In the genomic region with DNA sequence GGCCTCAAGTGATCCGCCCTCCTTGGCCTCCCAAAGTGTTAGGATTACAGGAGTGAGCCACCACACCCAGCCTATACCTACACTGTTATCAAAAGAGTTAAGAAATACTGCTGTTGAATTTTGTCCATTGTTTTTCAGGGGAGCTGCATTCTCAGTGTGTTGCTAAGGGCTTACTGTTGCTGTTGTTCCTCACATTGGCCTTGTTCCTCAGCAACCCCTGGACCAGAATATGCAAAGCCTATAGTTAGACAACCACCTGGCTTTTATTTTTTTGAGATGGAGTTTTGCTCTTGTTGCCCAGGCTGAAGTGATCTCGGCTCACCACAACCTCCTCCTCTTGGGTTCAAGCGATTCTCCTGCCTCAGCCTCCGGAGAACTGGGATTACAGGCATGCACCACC, we compare ENCODE assay signal across 23 cellular contexts. TPM values are rescaled to one million over a fixed set of nuclear protein-coding genes. Genes with fewer than 3 reads are reported as not detected.
DNase-seq lines count a peak whose midpoint lies in the region; ATAC-seq and TF ChIP-seq lines count a peak whose summit lies in the region.
"Had no signal": no experiment of that assay in that cellular context is flagged by ENCODE, and none has a peak within 500 bp of the region (broad histone marks: within the 10 kb centered on the region; RNA-seq: fewer than 3 reads in every experiment).

No MANE protein-coding gene starts in this region.

- no peaks in the 10 kb centered on the region for H3K27me3 ChIP-seq in CD4-positive, alpha-beta T cell (ENCODE audit: control insufficient read depth, insufficient read depth, low read length)
- H3K27me3 ChIP-seq: BLaER1 treated with 17β-estradiol and CSF1 and Interleukin-3, amounts not matched to agents 10 nM and 100 nM had no signal

- peaks cover 17% of the 10 kb centered on the region for H3K36me3 Mint-ChIP-seq in CD4-positive, alpha-beta T cell (ENCODE audit: low read depth)
- H3K36me3 Mint-ChIP-seq in progenitor cell of endocrine pancreas (ENCODE audit: insufficient read depth): peaks cover 10% of the 10 kb centered on the region

- DNase-seq in DMS53 (lab: John Stamatoyannopoulos, UW) (peak; percentile 15), DMS53 treated with DMSO at 0.1 percent for 48 hours (lab: John Stamatoyannopoulos, UW; ENCODE audit: unreplicated experiment) (no peak), NAMALWA (ENCODE audit: low spot score) (peak; percentile 50), mesenteric fat pad (ENCODE audit: low spot score) (peak; percentile 18), iPS-NIHi7 (ENCODE audit: extremely low spot score) (no peak), progenitor cell of endocrine pancreas (ENCODE audit: low spot score, unreplicated experiment) (no peak)
- DNase-seq in CD4-positive, alpha-beta T cell: no peak
- DNase-seq: AML-193; CD4-positive, alpha-beta memory T cell; CD8-positive, alpha-beta memory T cell; COR-L47; DMS 273 treated with DMSO at 0.1 percent for 48 hours; DMS153; DMS79; DND-41; EL; GDM1 had no signal

- no peak for ATAC-seq in CD4-positive, alpha-beta T cell (ENCODE audit: poor library complexity)
- ATAC-seq: A549, GM12878 had no signal

- H3K9me3 ChIP-seq in CD4-positive, alpha-beta T cell (ENCODE audit: control insufficient read depth, low read length): no peaks in the 10 kb centered on the region
- H3K9me3 ChIP-seq: A549; BLaER1 treated with 17β-estradiol and CSF1 and Interleukin-3, amounts not matched to agents 10 nM and 100 nM had no signal

- intact Hi-C loops in CD4-positive, alpha-beta T cell (cut with DNase I, micrococcal nuclease): no loop called here

- no peaks in the 10 kb centered on the region for H3K9me3 Mint-ChIP-seq in CD4-positive, alpha-beta T cell
- no peaks in the 10 kb centered on the region for H3K9me3 Mint-ChIP-seq in progenitor cell of endocrine pancreas (ENCODE audit: low read depth)
- H3K9me3 Mint-ChIP-seq: CD8-positive, alpha-beta memory T cell had no signal

- POLR2A ChIA-PET in CD4-positive, alpha-beta T cell (lab: Charles Lee): no interaction called here

- peaks cover 9% of the 10 kb centered on the region for H3K4me1 Mint-ChIP-seq in CD4-positive, alpha-beta T cell (ENCODE audit: low read depth)
- H3K4me1 Mint-ChIP-seq in progenitor cell of endocrine pancreas (ENCODE audit: low read depth): peaks cover 3% of the 10 kb centered on the region

- peak overlapping the region; percentile 25 for H3K4me3 Mint-ChIP-seq in CD4-positive, alpha-beta T cell
- no peak overlapping the region for H3K4me3 Mint-ChIP-seq in progenitor cell of endocrine pancreas (ENCODE audit: low read depth)
- H3K4me3 Mint-ChIP-seq: B cell; CD4-positive, alpha-beta memory T cell; CD8-positive, alpha-beta memory T cell had no signal

- no peak for TF ChIP-seq CTCF in CD4-positive, alpha-beta T cell (IDR thresholded peaks at IDR 0.05)
- no peak for TF ChIP-seq CTCF in progenitor cell of endocrine pancreas (IDR thresholded peaks at IDR 0.05; ENCODE audit: unreplicated experiment)

- no peak overlapping the region for H3K27ac ChIP-seq in CD4-positive, alpha-beta T cell (ENCODE audit: low read depth, low read length)
- H3K27ac ChIP-seq: 22Rv1; A549; BLaER1 treated with 17β-estradiol and CSF1 and Interleukin-3, amounts not matched to agents 10 nM and 100 nM; C4-2B had no signal

- no peak overlapping the region for H3K27ac Mint-ChIP-seq in CD4-positive, alpha-beta T cell
- H3K27ac Mint-ChIP-seq in progenitor cell of endocrine pancreas: no peak overlapping the region
- H3K27ac Mint-ChIP-seq: B cell; CD4-positive, alpha-beta memory T cell; CD8-positive, alpha-beta memory T cell had no signal

- CTCF ChIA-PET in CD4-positive, alpha-beta T cell (lab: Charles Lee): no interaction called here

- no peaks in the 10 kb centered on the region for H3K27me3 Mint-ChIP-seq in CD4-positive, alpha-beta T cell
- H3K27me3 Mint-ChIP-seq in progenitor cell of endocrine pancreas: no peaks in the 10 kb centered on the region
- H3K27me3 Mint-ChIP-seq: B cell; CD4-positive, alpha-beta memory T cell; CD8-positive, alpha-beta memory T cell had no signal

RNA-seq across cellular contexts. Expression of a gene that starts 4.7 kb away (rescaled TPM):
- total RNA-seq in CD4-positive, alpha-beta T cell: 10 to 100 TPM; 25.3 to 26.6 TPM
- total RNA-seq in mesenteric fat pad: 33.3 TPM
- 34.4 and 41.4 TPM in 2 replicates for total RNA-seq in progenitor cell of endocrine pancreas

RNA-seq across cellular contexts. Expression of a gene that starts 36.6 kb away (rescaled TPM):
- 1 to 10 TPM; 3.2 to 3.5 TPM for total RNA-seq in CD4-positive, alpha-beta T cell
- total RNA-seq in mesenteric fat pad (6.6 TPM), progenitor cell of endocrine pancreas (35.5 and 37.6 TPM in 2 replicates)

RNA-seq across cellular contexts. Expression of a gene that starts 54.6 kb away (rescaled TPM):
- under 1 TPM; 0.16 to 0.17 TPM for total RNA-seq in CD4-positive, alpha-beta T cell
- total RNA-seq in mesenteric fat pad (0.51 TPM), progenitor cell of endocrine pancreas (0.47 and 1.0 TPM in 2 replicates)

Comparison
In these comparisons a context has a peak if more than half of its experiments do, and no peak if none do; other contexts are left out.
1. DNase-seq: peak in DMS53 (single experiment), NAMALWA (single experiment) and mesenteric fat pad (single experiment); none in DMS53 treated with DMSO at 0.1 percent for 48 hours (single experiment), CD4-positive, alpha-beta T cell (0 of 10), iPS-NIHi7 (single experiment) and progenitor cell of endocrine pancreas (single experiment).